In the genomic region with DNA sequence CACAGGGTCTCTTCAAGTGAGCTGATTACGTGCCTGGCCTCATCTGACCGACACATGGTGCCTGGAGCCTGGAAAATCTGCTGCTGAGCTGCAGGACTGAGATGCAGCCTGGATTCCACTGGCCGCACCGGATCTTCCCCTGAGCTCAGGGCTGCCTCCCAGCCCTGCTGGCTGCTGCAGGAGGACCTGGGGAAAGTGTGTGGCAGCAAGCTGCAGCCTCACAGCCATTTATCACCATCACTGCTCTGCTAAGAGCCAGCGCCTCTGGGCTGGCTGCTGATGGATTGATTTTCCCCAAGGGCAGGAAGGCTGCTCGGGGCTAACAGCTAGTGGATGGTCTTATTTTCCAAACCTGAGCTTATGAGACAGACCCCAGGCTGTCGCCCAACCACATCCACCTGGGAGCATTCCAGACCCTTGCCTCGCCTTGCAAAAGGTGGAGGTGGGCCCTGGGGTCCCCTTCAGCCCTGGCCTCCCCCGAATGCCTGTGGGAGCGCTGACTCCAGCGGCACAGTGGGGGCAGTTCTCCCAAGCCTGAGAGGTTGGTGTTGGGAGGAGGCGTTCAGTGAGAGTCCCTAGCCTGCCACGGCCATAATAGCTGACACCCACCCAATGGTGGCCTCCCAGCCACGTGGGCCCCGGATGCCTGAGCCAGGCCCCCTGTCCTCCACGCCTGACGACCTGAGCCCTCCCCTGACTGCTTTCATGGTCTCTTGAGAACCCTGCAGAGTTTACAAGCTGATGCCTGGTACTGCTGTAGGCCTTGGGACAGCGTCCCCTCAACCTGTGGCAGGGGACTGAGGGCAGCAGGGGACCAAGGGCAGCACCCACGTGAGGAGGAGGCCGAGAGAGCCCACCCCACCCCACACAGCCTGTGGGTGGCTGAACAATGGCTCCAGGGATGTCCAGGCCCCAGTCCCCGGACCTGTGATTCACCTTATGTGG, we compare ENCODE assay signal across 1 cellular context.
TF ChIP-seq lines count a peak whose summit lies in the region.

No MANE protein-coding gene starts in this region.

TF ChIP-seq in HepG2, 621 proteins besides CTCF, POLR2A, EP300 and RAD21:
- TF ChIP-seq NBN (conservative IDR thresholded peaks at IDR 0.05) (no peak), EEA1 (CRISPR knock-in tag; IDR thresholded peaks at IDR 0.05; ENCODE audit: borderline replicate concordance) (no peak), PITX1 (CRISPR knock-in tag; IDR thresholded peaks at IDR 0.05) (no peak), HDAC1 (CRISPR knock-in tag; IDR thresholded peaks at IDR 0.05) (no peak), PRDM15 (CRISPR knock-in tag; IDR thresholded peaks at IDR 0.05) (no peak), ZNF781 (CRISPR knock-in tag; IDR thresholded peaks at IDR 0.05; ENCODE audit: borderline replicate concordance, not compliant biosample characterization) (no peak), ZKSCAN8 (CRISPR knock-in tag; IDR thresholded peaks at IDR 0.05; ENCODE audit: borderline replicate concordance) (no peak), RBM39 (IDR thresholded peaks at IDR 0.05; ENCODE audit: low read depth, low read length, poor library complexity, severe bottlenecking) (no peak), ELF1 (CRISPR knock-in tag; IDR thresholded peaks at IDR 0.05) (no peak), CENPT (CRISPR knock-in tag; IDR thresholded peaks at IDR 0.05; ENCODE audit: low read depth) (no peak), AHR (CRISPR knock-in tag; IDR thresholded peaks at IDR 0.05) (no peak), XRCC5 (optimal IDR thresholded peaks at IDR 0.05; ENCODE audit: low read length) (no peak), MYNN (CRISPR knock-in tag; IDR thresholded peaks at IDR 0.05; ENCODE audit: low read depth) (no peak), RCOR2 (CRISPR knock-in tag; IDR thresholded peaks at IDR 0.05) (no peak), ZNF543 (CRISPR knock-in tag; IDR thresholded peaks at IDR 0.05) (no peak), STAT6 (CRISPR knock-in tag; IDR thresholded peaks at IDR 0.05; ENCODE audit: borderline replicate concordance) (no peak)
TF ChIP-seq in HepG2: peak in this region for 0.
